12 cellular contexts compared by ENCODE assay signal in the genomic region with DNA sequence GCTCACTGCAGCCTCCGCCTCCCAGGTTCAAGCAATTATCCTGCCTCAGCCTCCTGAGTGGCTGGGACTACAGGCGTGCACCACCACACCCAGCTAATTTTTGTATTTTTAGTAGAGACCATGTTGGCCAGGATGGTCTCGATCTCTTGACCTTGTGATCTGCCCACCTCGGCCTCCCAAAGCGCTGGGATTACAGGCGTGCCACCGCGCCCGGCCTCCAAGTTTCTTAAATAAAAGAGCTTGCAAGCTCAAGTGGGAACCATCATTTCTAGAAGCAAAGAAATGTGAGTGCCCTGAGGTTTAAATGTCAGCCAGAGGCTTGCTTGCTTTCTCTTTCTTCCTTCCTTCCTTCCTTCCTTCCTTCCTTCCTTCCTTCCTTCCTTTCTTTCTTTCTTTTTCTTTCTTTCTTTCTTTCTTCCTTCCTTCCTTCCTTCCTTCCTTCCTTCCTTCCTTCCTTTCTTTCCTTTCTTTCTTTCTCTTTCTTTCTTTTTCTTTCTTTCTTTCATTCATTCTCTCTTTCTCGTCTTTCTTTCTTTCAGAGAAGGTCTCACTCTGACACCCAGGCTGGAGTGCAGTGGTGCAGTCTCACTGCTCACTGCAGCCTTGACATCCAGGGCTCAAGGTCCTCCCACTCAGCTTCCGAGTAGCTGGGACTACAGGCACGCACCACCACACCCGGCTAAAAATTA. TPM values are rescaled to one million over a fixed set of nuclear protein-coding genes. Genes with fewer than 3 reads are reported as not detected.
DNase-seq lines count a peak whose midpoint lies in the region; ATAC-seq, FAIRE-seq and TF ChIP-seq lines count a peak whose summit lies in the region.
"Not testable (repeated sequence)": the region's sequence is repeated elsewhere in the genome, so short reads cannot be mapped to it uniquely, and the experiment has no call there.
"Had no signal": no experiment of that assay in that cellular context is flagged by ENCODE, and none has a peak within 500 bp of the region (broad histone marks: within the 10 kb centered on the region; RNA-seq: fewer than 3 reads in every experiment).

No MANE protein-coding gene starts in this region.

- intact Hi-C loops in activated T-helper 1 cell treated with anti-CD3 and anti-CD28 coated beads, Interleukin-12 subunit alpha, Interleukin-12 subunit beta, Interleukin-2, Interleukin-4 antibody, amounts not matched to agents 30 ng/mL and 10 ng/mL and 1 ng/mL, durations not matched to agents 14 hours and 24 hours and 36 hours (cut with micrococcal nuclease) = loop anchor here (5.0 kb wide), 2 partner anchors 325 to 810 kb away; a partner anchor contains a TSS

- not testable (repeated sequence) for TF ChIP-seq RAD21 in A549 (conservative IDR thresholded peaks at IDR 0.05 in 1 of 2, IDR thresholded peaks at IDR 0.05 in 1 of 2)

- POLR2A ChIA-PET in A549 (lab: Yijun Ruan, JAX) = interaction anchor here (0.7 kb wide), 1 partner anchor 37 kb away, joined by 3 read pairs; no protein-coding TSS in a partner anchor
- POLR2A ChIA-PET in naive thymus-derived CD8-positive, alpha-beta T cell (lab: Charles Lee) = interaction anchor here (1.7 kb wide), 1 partner anchor 45 kb away, joined by 9 read pairs; a partner anchor contains a TSS

- H3K36me3 ChIP-seq in GM23338 (ENCODE audit: insufficient read depth) = not testable (repeated sequence)

- H3F3A ChIP-seq in GM23338 (replicated peaks; ENCODE audit: low read depth) = not testable (repeated sequence)

- H2AFZ ChIP-seq in GM23338 = not testable (repeated sequence)

- not testable (repeated sequence) for H3K27me3 ChIP-seq in GM23338 (ENCODE audit: insufficient read depth)

- H3K4me1 ChIP-seq in A549 = peaks cover 23% of the 10 kb centered on the region
- not testable (repeated sequence) for H3K4me1 ChIP-seq in GM23338 (ENCODE audit: insufficient read depth)

- H3K4me3 Mint-ChIP-seq in GM23338 (peak overlapping the region; percentile 97), brain (peak overlapping the region; percentile 95 to 100 (median 98)), glutamatergic neuron (ENCODE audit: unreplicated experiment) (peak overlapping the region; percentile 68)
- H3K4me3 Mint-ChIP-seq in T-helper 1 cell treated with Interleukin-12 subunit alpha and Interleukin-12 subunit beta and Interleukin-4 antibody, amounts not matched to agents 30 μg/mL and 1 μg/mL, for 36 hours = peak overlapping the region; percentile 78
- peak overlapping the region; percentile 96 for H3K4me3 Mint-ChIP-seq in activated T-helper 1 cell treated with anti-CD3 and anti-CD28 coated beads, Interleukin-12 subunit alpha, Interleukin-12 subunit beta, Interleukin-2, Interleukin-4 antibody, amounts not matched to agents 30 ng/mL and 10 ng/mL and 1 ng/mL, durations not matched to agents 14 hours and 24 hours and 36 hours
- peak overlapping the region; percentile 53 to 98 (median 95) for H3K4me3 Mint-ChIP-seq in naive thymus-derived CD8-positive, alpha-beta T cell
- peak overlapping the region; percentile 92 for H3K4me3 Mint-ChIP-seq in stimulated activated effector memory CD8-positive, alpha-beta T cell treated with anti-CD3 and anti-CD28 coated beads, Interleukin-12 subunit alpha, Interleukin-12 subunit beta, amount 100 ng/mL, for 72 hours

- peaks cover 63% of the 10 kb centered on the region for H3K79me2 ChIP-seq in GM23338 (replicated peaks; ENCODE audit: insufficient read depth)

- peak overlapping the region; percentile 88 for H3K4me2 ChIP-seq in A549
- H3K4me2 ChIP-seq in GM23338 = peak overlapping the region; percentile 86; the same call in 1 of the 2 replicates

- TF ChIP-seq POLR2A in A549 (IDR thresholded peaks at IDR 0.05; ENCODE audit: low read length) = not testable (repeated sequence)

- H3K9me2 ChIP-seq in GM23338 (ENCODE audit: insufficient read depth) = not testable (repeated sequence)

- not testable (repeated sequence) for TF ChIP-seq CTCF in A549 (IDR thresholded peaks at IDR 0.05); GM23338 (conservative IDR thresholded peaks at IDR 0.05; ENCODE audit: low read depth in 2 of 2); brain (conservative IDR thresholded peaks at IDR 0.05); glutamatergic neuron (IDR thresholded peaks at IDR 0.05; ENCODE audit: partially characterized antibody, unreplicated experiment)

- H3K27ac ChIP-seq in A549; GM23338 (ENCODE audit: low read depth): not testable (repeated sequence)

- FAIRE-seq in A549 (lab: Jason Lieb, UNC) = not testable (repeated sequence)

- not testable (repeated sequence) for DNase-seq in A549 (ENCODE audit: low read depth in 1 of 2, low spot score in 1 of 2); GM23338 (ENCODE audit: low spot score); activated T-helper 1 cell treated with anti-CD3 and anti-CD28 coated beads, Interleukin-12 subunit alpha, Interleukin-12 subunit beta, Interleukin-2, Interleukin-4 antibody, amounts not matched to agents 30 ng/mL and 10 ng/mL and 1 ng/mL, durations not matched to agents 14 hours and 24 hours and 36 hours (ENCODE audit: low spot score); glutamatergic neuron; naive thymus-derived CD8-positive, alpha-beta T cell; stimulated activated effector memory CD8-positive, alpha-beta T cell treated with anti-CD3 and anti-CD28 coated beads, Interleukin-12 subunit alpha, Interleukin-12 subunit beta, amount 100 ng/mL, for 72 hours (ENCODE audit: low spot score in 2 of 2)

- TF ChIP-seq EP300 in A549 (IDR thresholded peaks at IDR 0.05) = not testable (repeated sequence)

- WGBS in A549 (ENCODE audit: missing lambda C conversion rate) = 93% methylated on average over 13 of the region's 13 CpGs

- H3K36me3 Mint-ChIP-seq in GM23338 (ENCODE audit: low read depth) (peaks cover 31% of the 10 kb centered on the region), brain (peaks cover 41% of the 10 kb centered on the region)
- not testable (repeated sequence) for H3K36me3 Mint-ChIP-seq in T-helper 1 cell treated with Interleukin-12 subunit alpha and Interleukin-12 subunit beta and Interleukin-4 antibody, amounts not matched to agents 30 μg/mL and 1 μg/mL, for 36 hours (ENCODE audit: low read depth); glutamatergic neuron (ENCODE audit: unreplicated experiment)
- H3K36me3 Mint-ChIP-seq in activated T-helper 1 cell treated with anti-CD3 and anti-CD28 coated beads, Interleukin-12 subunit alpha, Interleukin-12 subunit beta, Interleukin-2, Interleukin-4 antibody, amounts not matched to agents 30 ng/mL and 10 ng/mL and 1 ng/mL, durations not matched to agents 14 hours and 24 hours and 36 hours (ENCODE audit: low read depth) = peaks cover 16% of the 10 kb centered on the region
- H3K36me3 Mint-ChIP-seq in naive thymus-derived CD8-positive, alpha-beta T cell = peaks cover 0 to 18% (median 12%) of the 10 kb centered on the region in 3 donors
- peaks cover 23% of the 10 kb centered on the region for H3K36me3 Mint-ChIP-seq in stimulated activated effector memory CD8-positive, alpha-beta T cell treated with anti-CD3 and anti-CD28 coated beads, Interleukin-12 subunit alpha, Interleukin-12 subunit beta, amount 100 ng/mL, for 72 hours

- CTCF ChIA-PET in A549 (lab: Yijun Ruan, JAX) = interaction anchor here (0.6 to 1.9 kb wide), 4 partner anchors 28 to 1270 kb away, joined by 3 to 4 read pairs (median 3); no protein-coding TSS in a partner anchor

- H3K4me1 Mint-ChIP-seq in GM23338 = peaks cover 25% of the 10 kb centered on the region
- peaks cover 23% of the 10 kb centered on the region for H3K4me1 Mint-ChIP-seq in T-helper 1 cell treated with Interleukin-12 subunit alpha and Interleukin-12 subunit beta and Interleukin-4 antibody, amounts not matched to agents 30 μg/mL and 1 μg/mL, for 36 hours (ENCODE audit: low read depth)
- peaks cover 26% of the 10 kb centered on the region for H3K4me1 Mint-ChIP-seq in activated T-helper 1 cell treated with anti-CD3 and anti-CD28 coated beads, Interleukin-12 subunit alpha, Interleukin-12 subunit beta, Interleukin-2, Interleukin-4 antibody, amounts not matched to agents 30 ng/mL and 10 ng/mL and 1 ng/mL, durations not matched to agents 14 hours and 24 hours and 36 hours (ENCODE audit: low read depth)
- H3K4me1 Mint-ChIP-seq in brain = peaks cover 46% of the 10 kb centered on the region
- not testable (repeated sequence) for H3K4me1 Mint-ChIP-seq in glutamatergic neuron (ENCODE audit: low read depth, unreplicated experiment)
- peaks cover 9 to 37% (median 26%) of the 10 kb centered on the region in 4 donors for H3K4me1 Mint-ChIP-seq in naive thymus-derived CD8-positive, alpha-beta T cell
- H3K4me1 Mint-ChIP-seq in stimulated activated effector memory CD8-positive, alpha-beta T cell treated with anti-CD3 and anti-CD28 coated beads, Interleukin-12 subunit alpha, Interleukin-12 subunit beta, amount 100 ng/mL, for 72 hours = peaks cover 30% of the 10 kb centered on the region

- peaks cover 24% of the 10 kb centered on the region for H4K20me1 ChIP-seq in GM23338 (replicated peaks; ENCODE audit: insufficient read depth)

- not testable (repeated sequence) for H3K9me3 ChIP-seq in A549

- H3K9me3 Mint-ChIP-seq in GM23338; T-helper 1 cell treated with Interleukin-12 subunit alpha and Interleukin-12 subunit beta and Interleukin-4 antibody, amounts not matched to agents 30 μg/mL and 1 μg/mL, for 36 hours; activated T-helper 1 cell treated with anti-CD3 and anti-CD28 coated beads, Interleukin-12 subunit alpha, Interleukin-12 subunit beta, Interleukin-2, Interleukin-4 antibody, amounts not matched to agents 30 ng/mL and 10 ng/mL and 1 ng/mL, durations not matched to agents 14 hours and 24 hours and 36 hours; brain; glutamatergic neuron (ENCODE audit: unreplicated experiment); naive thymus-derived CD8-positive, alpha-beta T cell; stimulated activated effector memory CD8-positive, alpha-beta T cell treated with anti-CD3 and anti-CD28 coated beads, Interleukin-12 subunit alpha, Interleukin-12 subunit beta, amount 100 ng/mL, for 72 hours: not testable (repeated sequence)

- peaks cover 11% of the 10 kb centered on the region for H3K27me3 Mint-ChIP-seq in GM23338 (ENCODE audit: insufficient read depth, low read depth, poor library complexity)
- H3K27me3 Mint-ChIP-seq in T-helper 1 cell treated with Interleukin-12 subunit alpha and Interleukin-12 subunit beta and Interleukin-4 antibody, amounts not matched to agents 30 μg/mL and 1 μg/mL, for 36 hours (ENCODE audit: low read depth); activated T-helper 1 cell treated with anti-CD3 and anti-CD28 coated beads, Interleukin-12 subunit alpha, Interleukin-12 subunit beta, Interleukin-2, Interleukin-4 antibody, amounts not matched to agents 30 ng/mL and 10 ng/mL and 1 ng/mL, durations not matched to agents 14 hours and 24 hours and 36 hours (ENCODE audit: insufficient read depth); glutamatergic neuron (ENCODE audit: unreplicated experiment); naive thymus-derived CD8-positive, alpha-beta T cell: not testable (repeated sequence)
- peaks cover 13% of the 10 kb centered on the region for H3K27me3 Mint-ChIP-seq in brain

- not testable (repeated sequence) for H3K4me3 ChIP-seq in A549
- peak overlapping the region; percentile 92; the same call in 1 of the 2 replicates for H3K4me3 ChIP-seq in GM23338

- H3K27ac Mint-ChIP-seq in GM23338; activated T-helper 1 cell treated with anti-CD3 and anti-CD28 coated beads, Interleukin-12 subunit alpha, Interleukin-12 subunit beta, Interleukin-2, Interleukin-4 antibody, amounts not matched to agents 30 ng/mL and 10 ng/mL and 1 ng/mL, durations not matched to agents 14 hours and 24 hours and 36 hours; glutamatergic neuron (ENCODE audit: unreplicated experiment): not testable (repeated sequence)
- peak overlapping the region; percentile 60 for H3K27ac Mint-ChIP-seq in T-helper 1 cell treated with Interleukin-12 subunit alpha and Interleukin-12 subunit beta and Interleukin-4 antibody, amounts not matched to agents 30 μg/mL and 1 μg/mL, for 36 hours
- peak overlapping the region in 4 of 5 experiments; percentile 20 to 74 (median 46) for H3K27ac Mint-ChIP-seq in brain
- H3K27ac Mint-ChIP-seq in naive thymus-derived CD8-positive, alpha-beta T cell = peak overlapping the region in 3 of 10 donors; percentile 43 to 85 (median 83)
- peak overlapping the region; percentile 5 for H3K27ac Mint-ChIP-seq in stimulated activated effector memory CD8-positive, alpha-beta T cell treated with anti-CD3 and anti-CD28 coated beads, Interleukin-12 subunit alpha, Interleukin-12 subunit beta, amount 100 ng/mL, for 72 hours

- ATAC-seq in A549; GM23338; naive thymus-derived CD8-positive, alpha-beta T cell; stimulated activated effector memory CD8-positive, alpha-beta T cell treated with anti-CD3 and anti-CD28 coated beads, Interleukin-12 subunit alpha, Interleukin-12 subunit beta, amount 100 ng/mL, for 72 hours: not testable (repeated sequence)

RNA-seq across cellular contexts. Expression of a gene that starts 2.1 kb away (rescaled TPM):
- polyA plus RNA-seq in A549 (2011; rRNA removed) (16.6 and 18.8 TPM in 2 replicates), A549 (2017; fragmentation: RNase III; extraction: RNeasy Plus Mini Kit Qiagen cat#74134 plus additional on column Dnase treatment) (14.1 to 16.6 TPM (median 14.8 TPM) in 3 replicates), GM23338 (2016; fragmentation: Nextera tagmentation; extraction: Ambion mirVana) (8.1 and 8.6 TPM in 2 replicates), brain (ENCODE audit: insufficient read depth, low read depth, low replicate concordance) (23.3 TPM)
- 13.1 and 17.7 TPM in 2 replicates for polyA plus RNA-seq in A549 (2012; cell fraction: cytosol; rRNA removed)
- 14.8 and 17.7 TPM in 2 replicates for polyA plus RNA-seq in A549 (2012; cell fraction: nucleus; rRNA removed)
- polyA minus RNA-seq in A549 (2011; rRNA and poly(A)+ RNA removed) = 11.3 and 11.5 TPM in 2 replicates
- total RNA-seq in GM23338 (2014; rRNA removed; shearing (Covaris generic)) = 23.3 and 29.2 TPM in 2 replicates
- 19.3 and 19.7 TPM in 2 replicates for total RNA-seq in activated T-helper 1 cell treated with anti-CD3 and anti-CD28 coated beads, Interleukin-12 subunit alpha, Interleukin-12 subunit beta, Interleukin-2, Interleukin-4 antibody, amounts not matched to agents 30 ng/mL and 10 ng/mL and 1 ng/mL, durations not matched to agents 14 hours and 24 hours and 36 hours
- 17.9 TPM for total RNA-seq in glutamatergic neuron (ENCODE audit: unreplicated experiment)
- 1 to 10 TPM; 8.8 to 9.4 TPM for total RNA-seq in naive thymus-derived CD8-positive, alpha-beta T cell
- polyA plus RNA-seq in naive thymus-derived CD8-positive, alpha-beta T cell = 1 to 10 TPM; 6.5 to 8.9 (median 8.3) TPM

RNA-seq across cellular contexts. Expression of a gene that starts 9.3 kb away (rescaled TPM):
- polyA plus RNA-seq in A549 (2011; rRNA removed) = 13.8 and 14.2 TPM in 2 replicates
- 9.7 and 10.4 TPM in 2 replicates for polyA plus RNA-seq in A549 (2012; cell fraction: cytosol; rRNA removed)
- polyA plus RNA-seq in A549 (2012; cell fraction: nucleus; rRNA removed) = 2.9 and 3.4 TPM in 2 replicates
- polyA plus RNA-seq in A549 (2017; fragmentation: RNase III; extraction: RNeasy Plus Mini Kit Qiagen cat#74134 plus additional on column Dnase treatment) = 8.3 to 10.9 TPM (median 8.9 TPM) in 3 replicates
- 3.2 and 4.2 TPM in 2 replicates for polyA minus RNA-seq in A549 (2011; rRNA and poly(A)+ RNA removed)
- 9.0 and 17.6 TPM in 2 replicates for total RNA-seq in GM23338 (2014; rRNA removed; shearing (Covaris generic))
- polyA plus RNA-seq in GM23338 (2016; fragmentation: Nextera tagmentation; extraction: Ambion mirVana) = 49.5 and 50.0 TPM in 2 replicates
- 1.9 TPM in 2 replicates for total RNA-seq in activated T-helper 1 cell treated with anti-CD3 and anti-CD28 coated beads, Interleukin-12 subunit alpha, Interleukin-12 subunit beta, Interleukin-2, Interleukin-4 antibody, amounts not matched to agents 30 ng/mL and 10 ng/mL and 1 ng/mL, durations not matched to agents 14 hours and 24 hours and 36 hours
- polyA plus RNA-seq in brain (ENCODE audit: insufficient read depth, low read depth, low replicate concordance) = 26.5 TPM
- 31.4 TPM for total RNA-seq in glutamatergic neuron (ENCODE audit: unreplicated experiment)
- total RNA-seq in naive thymus-derived CD8-positive, alpha-beta T cell = 1 to 10 TPM; 1.6 to 3.1 TPM
- polyA plus RNA-seq in naive thymus-derived CD8-positive, alpha-beta T cell = 1 to 10 TPM; 1.9 to 6.2 (median 4.6) TPM

RNA-seq across cellular contexts. Expression of a gene that starts 44.4 kb away (rescaled TPM):
- polyA plus RNA-seq in A549 (2011; rRNA removed) = 48.7 and 64.1 TPM in 2 replicates
- polyA plus RNA-seq in A549 (2012; cell fraction: cytosol; rRNA removed) = 66.1 and 88.3 TPM in 2 replicates
- 77.6 and 78.7 TPM in 2 replicates for polyA plus RNA-seq in A549 (2012; cell fraction: nucleus; rRNA removed)
- polyA plus RNA-seq in A549 (2017; fragmentation: RNase III; extraction: RNeasy Plus Mini Kit Qiagen cat#74134 plus additional on column Dnase treatment) = 58.4 to 72.3 TPM (median 70.3 TPM) in 3 replicates
- 41.9 and 47.2 TPM in 2 replicates for polyA minus RNA-seq in A549 (2011; rRNA and poly(A)+ RNA removed)
- 7.4 and 8.2 TPM in 2 replicates for total RNA-seq in GM23338 (2014; rRNA removed; shearing (Covaris generic))
- 7.6 and 8.9 TPM in 2 replicates for polyA plus RNA-seq in GM23338 (2016; fragmentation: Nextera tagmentation; extraction: Ambion mirVana)
- total RNA-seq in activated T-helper 1 cell treated with anti-CD3 and anti-CD28 coated beads, Interleukin-12 subunit alpha, Interleukin-12 subunit beta, Interleukin-2, Interleukin-4 antibody, amounts not matched to agents 30 ng/mL and 10 ng/mL and 1 ng/mL, durations not matched to agents 14 hours and 24 hours and 36 hours = 0.66 and 0.93 TPM in 2 replicates
- 13.2 TPM for polyA plus RNA-seq in brain (ENCODE audit: insufficient read depth, low read depth, low replicate concordance)
- 4.5 TPM for total RNA-seq in glutamatergic neuron (ENCODE audit: unreplicated experiment)
- total RNA-seq in naive thymus-derived CD8-positive, alpha-beta T cell = 1 to 10 TPM; 2.9 to 3.1 TPM
- polyA plus RNA-seq in naive thymus-derived CD8-positive, alpha-beta T cell = 1 to 10 TPM; 2.2 to 3.8 (median 3.2) TPM

RNA-seq across cellular contexts. Expression of a gene that starts 53.1 kb away (rescaled TPM):
- polyA plus RNA-seq in A549 (2011; rRNA removed) = 0.12 TPM in 1 of 2 replicates, not detected in the other
- 0.07 and 0.09 TPM in 2 replicates for polyA plus RNA-seq in A549 (2012; cell fraction: cytosol; rRNA removed)
- 0.53 and 0.73 TPM in 2 replicates for polyA plus RNA-seq in A549 (2012; cell fraction: nucleus; rRNA removed)
- polyA plus RNA-seq in A549 (2017; fragmentation: RNase III; extraction: RNeasy Plus Mini Kit Qiagen cat#74134 plus additional on column Dnase treatment) = 0.10 TPM in 1 of 3 replicates, not detected in the others
- 0.73 and 0.91 TPM in 2 replicates for polyA minus RNA-seq in A549 (2011; rRNA and poly(A)+ RNA removed)
- total RNA-seq in GM23338 (2014; rRNA removed; shearing (Covaris generic)) = not detected in 2 replicates
- polyA plus RNA-seq in GM23338 (2016; fragmentation: Nextera tagmentation; extraction: Ambion mirVana) = not detected in 2 replicates
- total RNA-seq in activated T-helper 1 cell treated with anti-CD3 and anti-CD28 coated beads, Interleukin-12 subunit alpha, Interleukin-12 subunit beta, Interleukin-2, Interleukin-4 antibody, amounts not matched to agents 30 ng/mL and 10 ng/mL and 1 ng/mL, durations not matched to agents 14 hours and 24 hours and 36 hours = not detected in 2 replicates
- not detected for polyA plus RNA-seq in brain (ENCODE audit: insufficient read depth, low read depth, low replicate concordance)
- not detected for total RNA-seq in glutamatergic neuron (ENCODE audit: unreplicated experiment)
- total RNA-seq in naive thymus-derived CD8-positive, alpha-beta T cell = not detected
- not detected for polyA plus RNA-seq in naive thymus-derived CD8-positive, alpha-beta T cell
- total RNA-seq: ascending aorta, gastroesophageal sphincter, lung microvascular endothelial cell, temporal lobe had no signal

RNA-seq across cellular contexts. Expression of a gene that starts 58.4 kb away (rescaled TPM):
- polyA plus RNA-seq in A549 (2011; rRNA removed) (2.0 TPM in 2 replicates), A549 (2017; fragmentation: RNase III; extraction: RNeasy Plus Mini Kit Qiagen cat#74134 plus additional on column Dnase treatment) (3.1 to 3.5 TPM (median 3.1 TPM) in 3 replicates), GM23338 (2016; fragmentation: Nextera tagmentation; extraction: Ambion mirVana) (0.15 TPM in 1 of 2 replicates, not detected in the other), brain (ENCODE audit: insufficient read depth, low read depth, low replicate concordance) (1.4 TPM)
- 2.0 and 2.8 TPM in 2 replicates for polyA plus RNA-seq in A549 (2012; cell fraction: cytosol; rRNA removed)
- 3.5 and 3.6 TPM in 2 replicates for polyA plus RNA-seq in A549 (2012; cell fraction: nucleus; rRNA removed)
- polyA minus RNA-seq in A549 (2011; rRNA and poly(A)+ RNA removed) = 1.4 and 2.5 TPM in 2 replicates
- not detected in 2 replicates for total RNA-seq in GM23338 (2014; rRNA removed; shearing (Covaris generic))
- total RNA-seq in activated T-helper 1 cell treated with anti-CD3 and anti-CD28 coated beads, Interleukin-12 subunit alpha, Interleukin-12 subunit beta, Interleukin-2, Interleukin-4 antibody, amounts not matched to agents 30 ng/mL and 10 ng/mL and 1 ng/mL, durations not matched to agents 14 hours and 24 hours and 36 hours = not detected in 2 replicates
- total RNA-seq in glutamatergic neuron (ENCODE audit: unreplicated experiment) = not detected
- total RNA-seq in naive thymus-derived CD8-positive, alpha-beta T cell = not detected
- polyA plus RNA-seq in naive thymus-derived CD8-positive, alpha-beta T cell = not detected
